8 cellular contexts compared by ENCODE assay signal in the genomic region with DNA sequence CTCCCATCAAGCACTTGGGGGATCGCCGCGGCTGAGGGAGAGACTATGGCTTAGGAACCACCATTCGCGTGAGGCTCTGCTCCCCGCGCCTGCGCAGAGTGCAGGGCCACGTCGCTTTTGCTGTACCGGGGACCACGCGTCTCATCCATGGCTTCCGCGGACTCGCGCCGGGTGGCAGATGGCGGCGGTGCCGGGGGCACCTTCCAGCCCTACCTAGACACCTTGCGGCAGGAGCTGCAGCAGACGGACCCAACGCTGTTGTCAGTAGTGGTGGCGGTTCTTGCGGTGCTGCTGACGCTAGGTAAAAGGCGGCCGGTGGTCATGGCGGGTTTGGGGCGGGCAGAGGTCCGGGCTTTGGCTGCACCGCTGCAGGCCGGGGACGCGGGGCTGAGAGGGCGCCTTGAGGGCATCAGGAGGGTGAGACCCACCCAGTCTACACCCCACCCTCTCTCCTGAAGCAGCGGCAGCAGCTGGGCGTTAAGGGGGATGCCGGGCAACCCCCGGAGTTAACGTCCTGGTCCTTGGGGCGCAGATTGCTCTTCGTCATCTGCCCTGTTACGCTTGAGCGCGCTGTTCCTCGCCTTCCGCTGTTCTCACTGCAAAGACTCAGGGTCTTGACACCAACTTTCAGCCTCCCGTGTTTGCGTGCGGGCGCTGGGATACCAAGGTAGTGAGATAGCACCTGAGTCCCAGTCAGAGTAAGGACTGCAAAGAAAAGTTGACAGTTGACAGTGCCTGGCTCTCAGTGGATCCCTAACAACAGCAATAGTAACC. TPM values are rescaled to one million over a fixed set of nuclear protein-coding genes. Genes with fewer than 3 reads are reported as not detected.
DNase-seq lines count a peak whose midpoint lies in the region; ATAC-seq and TF ChIP-seq lines count a peak whose summit lies in the region.

A gene with protein sequence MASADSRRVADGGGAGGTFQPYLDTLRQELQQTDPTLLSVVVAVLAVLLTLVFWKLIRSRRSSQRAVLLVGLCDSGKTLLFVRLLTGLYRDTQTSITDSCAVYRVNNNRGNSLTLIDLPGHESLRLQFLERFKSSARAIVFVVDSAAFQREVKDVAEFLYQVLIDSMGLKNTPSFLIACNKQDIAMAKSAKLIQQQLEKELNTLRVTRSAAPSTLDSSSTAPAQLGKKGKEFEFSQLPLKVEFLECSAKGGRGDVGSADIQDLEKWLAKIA (plus strand): TSS at position 114 of the 774 bp plus-strand sequence. CDS start 34 bp downstream, at position 148.

- H2AFZ ChIP-seq in DND-41 (ENCODE audit: low read depth, low read length) = peak within 1 kb of the TSS; percentile 97

- WGBS in esophagus squamous epithelium, 2 donors = 0 to 1% methylated on average over 10 to 20 of the region's 53 CpGs

- peak within 1 kb of the TSS; percentile 95 for H3K4me2 ChIP-seq in DND-41 (ENCODE audit: insufficient read depth, low read length)

- H3K4me1 ChIP-seq in DND-41 (ENCODE audit: insufficient read depth, low read length) = peaks cover 31% of the 10 kb centered on the region
- H3K4me1 ChIP-seq in Peyer's patch = peaks cover 0 to 5% (median 3%) of the 10 kb centered on the region in 4 donors
- H3K4me1 ChIP-seq in esophagus squamous epithelium = peaks cover 10 to 28% (median 16%) of the 10 kb centered on the region in 3 donors

- H3K4me3 ChIP-seq in DND-41 (ENCODE audit: low read depth in 1 of 2, low read length in 2 of 2) (peak within 1 kb of the TSS; percentile 31 to 87), Peyer's patch (peak within 1 kb of the TSS; percentile 74 to 97 (median 86)), esophagus squamous epithelium (peak within 1 kb of the TSS; percentile 86 to 99 (median 90))

- no peaks in the 10 kb centered on the region for H4K20me1 ChIP-seq in DND-41 (ENCODE audit: insufficient read depth, low read length)

- H3K9ac ChIP-seq in DND-41 (ENCODE audit: low read depth, low read length) = peak within 1 kb of the TSS; percentile 65

- TF ChIP-seq POLR2A in Peyer's patch (IDR thresholded peaks at IDR 0.05) (peak; percentile 41 to 72), esophagus squamous epithelium (IDR thresholded peaks at IDR 0.05) (peak in 2 of 4 donors; percentile 43 to 72)

- TF ChIP-seq CTCF in DND-41 (IDR thresholded peaks at IDR 0.05; ENCODE audit: borderline replicate concordance, extremely low read depth, low read length, poor library complexity, severe bottlenecking) (peak; percentile 12), Peyer's patch (IDR thresholded peaks at IDR 0.05) (peak in 1 of 6 experiments; percentile 19), esophagus squamous epithelium (IDR thresholded peaks at IDR 0.05) (peak in 1 of 6 experiments; percentile 30)

- H3K27ac ChIP-seq in DND-41 (ENCODE audit: low read length) (peak within 1 kb of the TSS; percentile 74), KOPT-K1 (ENCODE audit: low read depth, low read length, poor library complexity, severe bottlenecking) (peak within 1 kb of the TSS; percentile 61), Peyer's patch (peak within 1 kb of the TSS; percentile 58 to 88 (median 76)), esophagus squamous epithelium (peak within 1 kb of the TSS; percentile 78 to 87 (median 82))

- peaks cover 23% of the 10 kb centered on the region for H3K79me2 ChIP-seq in DND-41 (ENCODE audit: insufficient read depth, low read length)

- no peaks in the 10 kb centered on the region for H3K9me3 ChIP-seq in DND-41 (ENCODE audit: insufficient read depth, low read length, severe bottlenecking)
- H3K9me3 ChIP-seq in KOPT-K1 (ENCODE audit: insufficient read depth, low read length, poor library complexity, severe bottlenecking) = no peaks in the 10 kb centered on the region
- H3K9me3 ChIP-seq in Peyer's patch = no peaks in the 10 kb centered on the region
- H3K9me3 ChIP-seq in esophagus squamous epithelium = no peaks in the 10 kb centered on the region

- H3K27me3 ChIP-seq in DND-41 (ENCODE audit: insufficient read depth, low read length, poor library complexity) (no peaks in the 10 kb centered on the region), Peyer's patch (no peaks in the 10 kb centered on the region), esophagus squamous epithelium (no peaks in the 10 kb centered on the region)

- intact Hi-C loops in esophagus squamous epithelium (cut with DNase I) = no loop called here

- DNase-seq in DND-41 = peak; percentile 94
- DNase-seq in Peyer's patch = peak; percentile 93 to 98 (median 94)
- DNase-seq in activated T-cell treated with anti-CD3 and anti-CD28 coated beads, Interleukin-2, amount 50 U/mL, for 48 hours = peak; percentile 95 to 96
- peak; percentile 64 for DNase-seq in esophagus squamous epithelium (lab: John Stamatoyannopoulos, UW)
- DNase-seq in myocyte (ENCODE audit: low read depth) = peak; percentile 96
- peak; percentile 96 to 97 for DNase-seq in stimulated activated CD8-positive, alpha-beta memory T cell treated with anti-CD3 and anti-CD28 coated beads, Interleukin-7, amount 100 ng/mL, for 4 hours (ENCODE audit: low read depth in 2 of 2)

- peaks cover 31% of the 10 kb centered on the region for H3K36me3 ChIP-seq in DND-41 (ENCODE audit: insufficient read depth, low read length)
- H3K36me3 ChIP-seq in KOPT-K1 (ENCODE audit: insufficient read depth, low read length) = peaks cover 37% of the 10 kb centered on the region
- H3K36me3 ChIP-seq in Peyer's patch = peaks cover 0 to 17% (median 0%) of the 10 kb centered on the region in 3 donors
- peaks cover 0 to 36% (median under 1%) of the 10 kb centered on the region in 3 donors for H3K36me3 ChIP-seq in esophagus squamous epithelium

- ATAC-seq in DND-41 (ENCODE audit: insufficient read depth, low read depth) = peak; percentile 98
- peak; percentile 99 for ATAC-seq in GM21825 (IDR thresholded peaks at IDR 0.05; ENCODE audit: unreplicated experiment)

RNA-seq across cellular contexts. Expression of the gene that starts here (rescaled TPM):
- total RNA-seq in Peyer's patch (10 to 100 TPM in 2 of 4 donors, 1 to 10 TPM in 2; 5.0 to 15.6 (median 10.1) TPM), esophagus squamous epithelium (100 to 1,000 TPM in 1 of 4 donors, 10 to 100 TPM in 3; 25.1 to 107 (median 44.1) TPM), myocyte (53.8 and 59.9 TPM in 2 replicates)
- 82.9 TPM for polyA plus RNA-seq in myocyte (2012)

Comparison
In these comparisons a context has a peak if more than half of its experiments do, and no peak if none do; other contexts are left out.
1. Peak in every context shown above with its lines: DNase-seq, ATAC-seq, H3K4me3 ChIP-seq and H3K27ac ChIP-seq.